Comparison of ENCODE assay signal across 18 cellular contexts in the genomic region with DNA sequence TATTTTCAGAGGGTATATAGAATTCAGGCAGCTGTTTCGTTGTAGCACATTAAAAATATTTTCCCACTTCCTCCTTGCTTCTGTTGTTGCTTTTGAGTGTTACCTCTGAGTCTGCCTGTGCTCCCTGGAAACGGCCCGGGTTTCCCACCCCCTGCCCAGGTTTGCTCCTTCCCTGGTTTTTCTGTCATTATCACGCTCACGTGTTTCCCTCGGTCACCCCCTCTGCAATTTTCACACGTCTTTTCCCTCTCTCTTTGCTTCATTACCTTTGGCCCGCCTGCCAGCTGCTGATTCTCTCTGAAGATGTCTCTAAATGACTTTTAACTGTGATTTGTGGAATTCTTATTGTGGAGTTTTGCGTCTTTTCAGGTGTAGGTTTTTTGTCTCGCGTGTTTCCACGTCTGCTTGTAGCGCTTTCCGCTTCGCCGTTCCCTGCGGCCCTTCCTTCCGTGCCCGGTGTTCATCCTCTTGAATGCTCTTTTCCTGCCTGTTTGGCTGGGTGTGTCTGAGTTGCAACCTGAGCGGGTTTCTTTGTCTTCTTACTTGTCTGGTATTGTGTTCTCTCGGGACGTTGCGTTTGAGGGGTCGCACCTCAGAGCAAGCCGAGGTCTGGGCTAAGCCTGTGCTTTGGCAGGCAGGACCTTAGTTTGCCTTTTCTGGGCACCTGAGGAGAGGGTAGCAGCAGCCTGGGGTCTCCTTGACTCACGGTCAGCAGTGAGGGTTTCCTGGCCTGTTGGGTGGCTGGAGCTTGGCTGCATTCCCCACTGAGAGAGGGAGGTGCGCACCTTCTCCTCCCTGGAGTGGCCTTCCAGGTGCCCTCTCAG.
A peak's percentile ranks its signal among the peaks of the same experiment; 100 is the strongest.
DNase-seq lines count a peak whose midpoint lies in the region; ATAC-seq and TF ChIP-seq lines count a peak whose summit lies in the region.
"Had no signal": no experiment of that assay in that cellular context is flagged by ENCODE, and none has a peak within 500 bp of the region (broad histone marks: within the 10 kb centered on the region; RNA-seq: fewer than 3 reads in every experiment).

No MANE protein-coding gene starts in this region.

- H3K4me3 ChIP-seq in heart right ventricle (no peak overlapping the region), RWPE2 (ENCODE audit: severe bottlenecking) (no peak overlapping the region), lower lobe of right lung (no peak overlapping the region), spleen (no peak overlapping the region)
- H3K4me3 ChIP-seq: body of pancreas had no signal

- intact Hi-C loops in Right ventricle myocardium inferior (cut with DNase I) (no loop called here), heart right ventricle (cut with DNase I) (no loop called here), lower lobe of right lung (cut with DNase I) (no loop called here), spleen (cut with DNase I; ENCODE audit: low total_unique reads) (no loop called here)

- H3K9me3 ChIP-seq in heart right ventricle (no peaks in the 10 kb centered on the region), RWPE2 (ENCODE audit: severe bottlenecking) (no peaks in the 10 kb centered on the region), lower lobe of right lung (no peaks in the 10 kb centered on the region), spleen (no peaks in the 10 kb centered on the region)
- H3K9me3 ChIP-seq: body of pancreas, neutrophil had no signal

- TF ChIP-seq CTCF in heart right ventricle (IDR thresholded peaks at IDR 0.05) (no peak), RWPE2 (IDR thresholded peaks at IDR 0.05; ENCODE audit: poor library complexity, severe bottlenecking) (no peak), lower lobe of right lung (IDR thresholded peaks at IDR 0.05) (no peak), spleen (IDR thresholded peaks at IDR 0.05 in 8 of 11, conservative IDR thresholded peaks at IDR 0.05 in 3 of 11) (no peak)

- H3K36me3 ChIP-seq in heart right ventricle (peaks cover 0 to 99% (median 30%) of the 10 kb centered on the region in 9 donors), RWPE2 (ENCODE audit: low read depth) (peaks cover 45% of the 10 kb centered on the region), lower lobe of right lung (peaks cover 88% of the 10 kb centered on the region), spleen (peaks cover 0 to 100% (median 78%) of the 10 kb centered on the region in 6 donors)

- DNase-seq in Right ventricle myocardium inferior (ENCODE audit: missing footprints) (peak; percentile 41), heart right ventricle (no peak), RWPE2 (ENCODE audit: low spot score) (peak; percentile 51), lower lobe of right lung (peak; percentile 14), spleen (peak; percentile 23), NCI-H1105 (lab: John Stamatoyannopoulos, UW) (no peak)
- DNase-seq: activated CD4-positive, alpha-beta T cell treated with anti-CD3 and anti-CD28 coated beads for 4 hours; activated CD8-positive, alpha-beta memory T cell treated with anti-CD3 and anti-CD28 coated beads, Interleukin-2, amount 50 U/mL, for 48 hours; foreskin keratinocyte; HCEC 1CT; kidney glomerular epithelial cell; NCI-H1105 treated with DMSO at 0.1 percent for 48 hours; NCI-H2107; stimulated activated CD4-positive, alpha-beta T cell treated with anti-CD3 and anti-CD28 coated beads, Interleukin-4, amount 100 ng/mL, for 1 hour had no signal

- ATAC-seq in Right ventricle myocardium inferior = no peak
- ATAC-seq in heart right ventricle = no peak
- ATAC-seq in RWPE2 (ENCODE audit: low read depth) = no peak
- no peak for ATAC-seq in lower lobe of right lung
- ATAC-seq in HG03280 (IDR thresholded peaks at IDR 0.05; ENCODE audit: unreplicated experiment) = no peak
- ATAC-seq in GM21737 (IDR thresholded peaks at IDR 0.05; ENCODE audit: unreplicated experiment) = no peak
- ATAC-seq: body of pancreas, foreskin keratinocyte had no signal

- H3K4me1 ChIP-seq in heart right ventricle = peaks cover 0 to 7% (median 3%) of the 10 kb centered on the region in 9 donors
- peaks cover 11% of the 10 kb centered on the region for H3K4me1 ChIP-seq in RWPE2 (ENCODE audit: insufficient read depth, poor library complexity, severe bottlenecking)
- peaks cover 7% of the 10 kb centered on the region for H3K4me1 ChIP-seq in lower lobe of right lung
- peaks cover 0 to 8% (median 0%) of the 10 kb centered on the region in 6 donors for H3K4me1 ChIP-seq in spleen
- H3K4me1 ChIP-seq: body of pancreas, foreskin keratinocyte had no signal

- TF ChIP-seq POLR2A in spleen (IDR thresholded peaks at IDR 0.05) = no peak

- H3K27ac ChIP-seq in heart right ventricle (no peak overlapping the region), RWPE2 (ENCODE audit: poor library complexity, severe bottlenecking) (no peak overlapping the region), lower lobe of right lung (no peak overlapping the region), spleen (no peak overlapping the region)
- H3K27ac ChIP-seq: body of pancreas, foreskin keratinocyte, neutrophil had no signal

- H3K27me3 ChIP-seq in heart right ventricle = no peaks in the 10 kb centered on the region
- no peaks in the 10 kb centered on the region for H3K27me3 ChIP-seq in RWPE2 (ENCODE audit: insufficient read depth, poor library complexity, severe bottlenecking)
- no peaks in the 10 kb centered on the region for H3K27me3 ChIP-seq in lower lobe of right lung (ENCODE audit: low read depth)
- no peaks in the 10 kb centered on the region for H3K27me3 ChIP-seq in spleen (replicated peaks in 1 of 7)
- H3K27me3 ChIP-seq: body of pancreas, foreskin keratinocyte, neutrophil had no signal

- 95 to 96% methylated on average over 27 of the region's 27 CpGs for WGBS in heart right ventricle, 2 donors
- WGBS in spleen, 5 donors = 91 to 96% (median 92%) methylated on average over 27 of the region's 27 CpGs

Comparison
In these comparisons a context has a peak if more than half of its experiments do, and no peak if none do; other contexts are left out.
1. DNase-seq: peak in Right ventricle myocardium inferior (single experiment), RWPE2 (single experiment), lower lobe of right lung (single experiment) and spleen (single experiment); none in heart right ventricle (0 of 2) and NCI-H1105 (single experiment).